In the genomic region with DNA sequence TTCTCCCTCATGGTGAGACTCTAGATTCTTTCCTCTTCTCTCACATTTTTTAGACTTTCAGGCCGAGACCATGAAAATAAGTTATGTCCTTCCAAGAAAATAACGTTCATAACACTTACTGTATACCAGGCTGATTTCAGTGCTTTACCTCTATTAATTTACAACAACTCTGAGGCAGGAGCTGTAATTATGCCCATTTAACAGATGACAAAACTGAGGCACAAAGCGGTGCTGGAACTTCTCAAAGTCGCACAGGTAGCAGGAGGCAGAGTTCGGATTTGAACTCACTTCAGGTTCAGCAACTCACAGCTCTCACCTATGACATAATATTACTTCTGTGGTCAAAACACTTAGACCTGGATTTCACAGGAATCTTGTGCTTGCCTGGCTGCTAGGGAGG, we compare ENCODE assay signal across 2 cellular contexts. TPM values are rescaled to one million over a fixed set of nuclear protein-coding genes. Genes with fewer than 3 reads are reported as not detected.
"Had no signal": no experiment of that assay in that cellular context is flagged by ENCODE, and none has a peak within 500 bp of the region (broad histone marks: within the 10 kb centered on the region; RNA-seq: fewer than 3 reads in every experiment).

No MANE protein-coding gene starts in this region.

RNA-seq across cellular contexts. Expression of a gene that starts 36.2 kb away (rescaled TPM):
- total RNA-seq: G401, GM12878 had no signal
- polyA plus RNA-seq: GM12878 had no signal
